ENCODE assay signal across 3 cellular contexts in genomic region chr2:218093879-218094278, GRCh38.
TF ChIP-seq lines count a peak whose summit lies in the region.

No MANE protein-coding gene starts in this region.

TF ChIP-seq in HCT116, 20 proteins besides CTCF, POLR2A, EP300 and RAD21 (continued from another document):
- TF ChIP-seq ZBTB33 (IDR thresholded peaks at IDR 0.05; ENCODE audit: extremely low read depth, insufficient replicate concordance, low read length) (no peak), JUND (IDR thresholded peaks at IDR 0.05) (no peak), TCF7L2 (IDR thresholded peaks at IDR 0.05; ENCODE audit: borderline replicate concordance, extremely low read depth, insufficient read depth, insufficient read length) (no peak)

TF ChIP-seq in WTC11, 78 proteins besides CTCF, POLR2A, EP300 and RAD21 (continued from another document):
- TF ChIP-seq CDX4 (CRISPR knock-in tag; IDR thresholded peaks at IDR 0.05; ENCODE audit: borderline replicate concordance) (no peak), MYBL2 (CRISPR knock-in tag; IDR thresholded peaks at IDR 0.05) (no peak)

TF ChIP-seq in neural cell, 6 proteins besides CTCF, POLR2A, EP300 and RAD21 (continued from another document):
- no peak for TF ChIP-seq EZH2 (IDR thresholded peaks at IDR 0.05; ENCODE audit: borderline replicate concordance, insufficient read depth, low read length, poor library complexity, severe bottlenecking)
- no peak for TF ChIP-seq TAF1 (IDR thresholded peaks at IDR 0.05; ENCODE audit: low read depth)
- TF ChIP-seq SMC3 (conservative IDR thresholded peaks at IDR 0.05; ENCODE audit: poor library complexity): no peak
